Comparison of ENCODE assay signal across 10 cellular contexts in genomic region chr11:10605941-10606381, GRCh38.
DNase-seq lines count a peak whose midpoint lies in the region; ATAC-seq and TF ChIP-seq lines count a peak whose summit lies in the region.
"Had no signal": no experiment of that assay in that cellular context is flagged by ENCODE, and none has a peak within 500 bp of the region (broad histone marks: within the 10 kb centered on the region; RNA-seq: fewer than 3 reads in every experiment).

No MANE protein-coding gene starts in this region.

- DNase-seq in SK-N-MC (ENCODE audit: low read depth, low spot score), result peak; percentile 89
- peak; percentile 80 to 90 for DNase-seq in foreskin fibroblast
- no peak for DNase-seq in COR-L47 (lab: John Stamatoyannopoulos, UW)
- no peak for DNase-seq in cerebellar nuclear complex (lab: John Stamatoyannopoulos, UW)
- DNase-seq in NCI-H2029 (lab: John Stamatoyannopoulos, UW), result no peak
- DNase-seq: activated CD4-positive, alpha-beta T cell treated with anti-CD3 and anti-CD28 coated beads for 1 hour; DMS153 had no signal

- H3K4me3 ChIP-seq in BLaER1 (no peak overlapping the region), SK-N-MC (peak overlapping the region; percentile 76), foreskin fibroblast (ENCODE audit: low read depth in 1 of 2, low read length in 2 of 2) (no peak overlapping the region), neutrophil (ENCODE audit: low read depth in 1 of 2, low read length in 1 of 2) (peak overlapping the region; percentile 68 to 89)

- H3K36me3 ChIP-seq in BLaER1, result no peaks in the 10 kb centered on the region
- H3K36me3 ChIP-seq in SK-N-MC (ENCODE audit: insufficient read depth, low read length), result no peaks in the 10 kb centered on the region
- peaks cover 13% of the 10 kb centered on the region for H3K36me3 ChIP-seq in neutrophil

- H3K9me3 ChIP-seq in BLaER1 (peaks cover 3% of the 10 kb centered on the region; the same call in 1 of the 2 replicates), SK-N-MC (ENCODE audit: low read depth, low read length) (no peaks in the 10 kb centered on the region), neutrophil (no peaks in the 10 kb centered on the region)

- TF ChIP-seq CTCF in foreskin fibroblast (IDR thresholded peaks at IDR 0.05; ENCODE audit: low read depth, low read length) (no peak), neutrophil (IDR thresholded peaks at IDR 0.05) (no peak)

- H3K27me3 ChIP-seq in BLaER1 (no peaks in the 10 kb centered on the region), neutrophil (no peaks in the 10 kb centered on the region)

- ATAC-seq in HG03469 (IDR thresholded peaks at IDR 0.05; ENCODE audit: unreplicated experiment), result no peak

- H3K27ac ChIP-seq in BLaER1, result peak overlapping the region; percentile 80
- H3K27ac ChIP-seq in SK-N-MC, result peak overlapping the region; percentile 100
- H3K27ac ChIP-seq in neutrophil, result peak overlapping the region; percentile 98

- H3K9ac ChIP-seq in BLaER1 (peak overlapping the region; percentile 45; the same call in 1 of the 2 replicates), SK-N-MC (ENCODE audit: insufficient read length) (peak overlapping the region; percentile 77)

- H3K4me2 ChIP-seq in BLaER1, result peak overlapping the region; percentile 77

- no peaks in the 10 kb centered on the region for H4K20me1 ChIP-seq in BLaER1

- H3K4me1 ChIP-seq in BLaER1, result peaks cover 80% of the 10 kb centered on the region
- H3K4me1 ChIP-seq in neutrophil (ENCODE audit: control insufficient read depth in 1 of 2, insufficient read depth in 1 of 2, low read depth in 1 of 2, low read length in 1 of 2), result peaks cover 100% of the 10 kb centered on the region in 2 experiments

Comparison
In these comparisons a context has a peak if more than half of its experiments do, and no peak if none do; other contexts are left out.
1. H3K4me3 ChIP-seq: peak in SK-N-MC (single experiment) and neutrophil (2 of 2); none in BLaER1 (single experiment) and foreskin fibroblast (0 of 2).
2. DNase-seq: peak in SK-N-MC (single experiment) and foreskin fibroblast (2 of 2); none in COR-L47 (single experiment), cerebellar nuclear complex (0 of 2) and NCI-H2029 (single experiment).
3. Peak in every context shown above with its lines, with median percentiles within 50 percentile points of each other: H3K27ac ChIP-seq.